In the genomic region with DNA sequence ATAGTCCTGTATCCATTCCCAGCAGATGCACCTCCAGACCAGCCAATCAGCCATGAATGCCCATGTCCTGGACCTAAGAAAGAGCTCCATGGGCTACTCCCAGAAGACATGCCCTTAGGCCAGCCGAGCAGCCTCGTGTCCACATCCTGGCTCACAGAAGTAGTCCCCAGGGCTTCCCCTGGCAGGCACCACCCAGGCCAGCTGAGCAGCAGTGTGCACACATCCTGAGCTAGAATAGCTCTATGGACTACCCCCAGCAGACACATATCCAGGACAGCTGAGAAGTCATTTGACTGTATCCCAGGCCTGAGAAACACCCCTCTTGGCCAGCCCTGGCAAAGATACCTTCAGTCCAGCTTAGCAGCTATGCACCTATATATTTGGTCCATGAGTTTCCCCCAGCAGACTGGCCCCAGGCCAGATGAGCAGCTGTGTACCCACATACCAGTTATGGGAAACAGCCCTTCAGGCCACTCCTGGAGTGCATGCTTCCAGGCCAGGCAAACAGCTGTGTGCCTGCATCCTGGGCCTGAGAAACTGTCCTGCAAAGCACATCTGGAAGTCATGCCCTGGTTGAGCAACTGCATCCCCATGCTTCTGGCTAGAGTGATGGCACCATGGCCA, we compare ENCODE assay signal across 4 cellular contexts. TPM values are rescaled to one million over a fixed set of nuclear protein-coding genes. Genes with fewer than 3 reads are reported as not detected.
"Had no signal": no experiment of that assay in that cellular context is flagged by ENCODE, and none has a peak within 500 bp of the region (broad histone marks: within the 10 kb centered on the region; RNA-seq: fewer than 3 reads in every experiment).

No MANE protein-coding gene starts in this region.

RNA-seq across cellular contexts. Expression of gene TPTE, which starts 27.1 kb away (rescaled TPM):
- total RNA-seq: HepG2, HT-29, IMR-90 had no signal
- polyA plus RNA-seq: HepG2, IgD-negative memory B cell, IMR-90 had no signal
